Comparison of ENCODE assay signal across 1 cellular context in the genomic region with DNA sequence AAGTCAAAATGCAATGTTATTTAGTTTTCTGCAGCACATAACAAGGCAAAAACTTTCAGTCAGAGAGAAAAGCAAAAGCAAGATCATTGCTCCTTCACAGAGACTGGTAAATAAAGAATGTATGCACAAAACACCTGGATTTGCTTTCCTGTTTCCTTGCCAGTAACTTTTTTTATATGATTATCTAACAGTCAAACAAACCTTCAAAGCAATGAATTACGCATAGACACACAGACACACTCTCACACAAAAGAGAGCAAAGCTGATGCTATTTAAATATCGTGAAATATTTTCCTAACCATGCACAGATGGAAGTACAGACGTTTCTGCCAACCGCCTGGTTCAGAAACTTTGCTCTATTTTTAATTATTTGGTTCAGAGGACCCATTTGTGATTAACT.
TF ChIP-seq lines count a peak whose summit lies in the region.

No MANE protein-coding gene starts in this region.

TF ChIP-seq in HepG2, 621 proteins besides CTCF, POLR2A, EP300 and RAD21 (continued from another document and continues in another):
- TF ChIP-seq RCOR2 (CRISPR knock-in tag; IDR thresholded peaks at IDR 0.05) (0 out of 2 replicates have a peak, but pooled peaks have one; percentile 37), WIZ (CRISPR knock-in tag; IDR thresholded peaks at IDR 0.05) (no peak), KDM4B (CRISPR knock-in tag; IDR thresholded peaks at IDR 0.05) (no peak), AGO2 (optimal IDR thresholded peaks at IDR 0.05; ENCODE audit: low read depth, low read length) (no peak), SOX6 (IDR thresholded peaks at IDR 0.05) (no peak), SOX6 (CRISPR knock-in tag; IDR thresholded peaks at IDR 0.05) (peak; percentile 51; the same call in 1 of the 2 replicates), ZNF558 (CRISPR knock-in tag; IDR thresholded peaks at IDR 0.05; ENCODE audit: borderline replicate concordance) (no peak), ZNF781 (CRISPR knock-in tag; IDR thresholded peaks at IDR 0.05; ENCODE audit: borderline replicate concordance, not compliant biosample characterization) (no peak), MIER3 (CRISPR knock-in tag; IDR thresholded peaks at IDR 0.05; ENCODE audit: borderline replicate concordance) (no peak), KLF9 (CRISPR knock-in tag; IDR thresholded peaks at IDR 0.05; ENCODE audit: low read depth) (peak; percentile 41; the same call in 1 of the 2 replicates), CBX5 (CRISPR knock-in tag; IDR thresholded peaks at IDR 0.05; ENCODE audit: borderline replicate concordance) (no peak), ZMAT3 (CRISPR knock-in tag; conservative IDR thresholded peaks at IDR 0.05) (no peak), SOX13 (IDR thresholded peaks at IDR 0.05) (no peak), SOX13 (CRISPR knock-in tag; conservative IDR thresholded peaks at IDR 0.05 in 1 of 2, IDR thresholded peaks at IDR 0.05 in 1 of 2) (peak in 1 of 2 experiments; percentile 41; a peak in 1 of 4 replicates), MXI1 (IDR thresholded peaks at IDR 0.05; ENCODE audit: borderline replicate concordance, low read depth, low read length) (no peak), SOX5 (CRISPR knock-in tag; IDR thresholded peaks at IDR 0.05; ENCODE audit: borderline replicate concordance) (no peak; the same call in 1 of the 2 replicates), ZNF782 (CRISPR knock-in tag; IDR thresholded peaks at IDR 0.05; ENCODE audit: borderline replicate concordance) (no peak), ZNF121 (CRISPR knock-in tag; IDR thresholded peaks at IDR 0.05) (no peak), GABPB1 (CRISPR knock-in tag; IDR thresholded peaks at IDR 0.05) (no peak), SCMH1 (CRISPR knock-in tag; IDR thresholded peaks at IDR 0.05; ENCODE audit: borderline replicate concordance) (no peak), HNRNPL (IDR thresholded peaks at IDR 0.05; ENCODE audit: low read depth, low read length) (no peak), ZNF337 (CRISPR knock-in tag; IDR thresholded peaks at IDR 0.05; ENCODE audit: borderline replicate concordance, low read depth) (no peak), HOXA9 (CRISPR knock-in tag; IDR thresholded peaks at IDR 0.05; ENCODE audit: borderline replicate concordance) (no peak), ZNF549 (CRISPR knock-in tag; IDR thresholded peaks at IDR 0.05) (no peak), ZNF10 (CRISPR knock-in tag; IDR thresholded peaks at IDR 0.05; ENCODE audit: borderline replicate concordance, low read depth) (no peak), MEIS2 (CRISPR knock-in tag; IDR thresholded peaks at IDR 0.05) (no peak), THYN1 (CRISPR knock-in tag; IDR thresholded peaks at IDR 0.05; ENCODE audit: borderline replicate concordance, low read depth) (no peak), MLLT10 (CRISPR knock-in tag; IDR thresholded peaks at IDR 0.05) (no peak), ZNF737 (CRISPR knock-in tag; IDR thresholded peaks at IDR 0.05; ENCODE audit: borderline replicate concordance) (no peak), RFX5 (IDR thresholded peaks at IDR 0.05; ENCODE audit: low read depth, low read length) (no peak), CCAR2 (optimal IDR thresholded peaks at IDR 0.05; ENCODE audit: low read depth, low read length) (no peak), ZFY (CRISPR knock-in tag; IDR thresholded peaks at IDR 0.05) (no peak), RORA (CRISPR knock-in tag; IDR thresholded peaks at IDR 0.05) (no peak), DNMT1 (CRISPR knock-in tag; IDR thresholded peaks at IDR 0.05) (no peak), ZNF567 (CRISPR knock-in tag; IDR thresholded peaks at IDR 0.05; ENCODE audit: borderline replicate concordance) (no peak), NPAS2 (CRISPR knock-in tag; IDR thresholded peaks at IDR 0.05; ENCODE audit: borderline replicate concordance) (no peak), ARHGAP35 (CRISPR knock-in tag; IDR thresholded peaks at IDR 0.05; ENCODE audit: borderline replicate concordance) (no peak)
- TF ChIP-seq, protein P1, sequence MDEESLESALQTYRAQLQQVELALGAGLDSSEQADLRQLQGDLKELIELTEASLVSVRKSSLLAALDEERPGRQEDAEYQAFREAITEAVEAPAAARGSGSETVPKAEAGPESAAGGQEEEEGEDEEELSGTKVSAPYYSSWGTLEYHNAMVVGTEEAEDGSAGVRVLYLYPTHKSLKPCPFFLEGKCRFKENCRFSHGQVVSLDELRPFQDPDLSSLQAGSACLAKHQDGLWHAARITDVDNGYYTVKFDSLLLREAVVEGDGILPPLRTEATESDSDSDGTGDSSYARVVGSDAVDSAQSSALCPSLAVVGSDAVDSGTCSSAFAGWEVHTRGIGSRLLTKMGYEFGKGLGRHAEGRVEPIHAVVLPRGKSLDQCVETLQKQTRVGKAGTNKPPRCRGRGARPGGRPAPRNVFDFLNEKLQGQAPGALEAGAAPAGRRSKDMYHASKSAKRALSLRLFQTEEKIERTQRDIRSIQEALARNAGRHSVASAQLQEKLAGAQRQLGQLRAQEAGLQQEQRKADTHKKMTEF (CRISPR knock-in tag; IDR thresholded peaks at IDR 0.05), result no peak
- TF ChIP-seq, protein P2, sequence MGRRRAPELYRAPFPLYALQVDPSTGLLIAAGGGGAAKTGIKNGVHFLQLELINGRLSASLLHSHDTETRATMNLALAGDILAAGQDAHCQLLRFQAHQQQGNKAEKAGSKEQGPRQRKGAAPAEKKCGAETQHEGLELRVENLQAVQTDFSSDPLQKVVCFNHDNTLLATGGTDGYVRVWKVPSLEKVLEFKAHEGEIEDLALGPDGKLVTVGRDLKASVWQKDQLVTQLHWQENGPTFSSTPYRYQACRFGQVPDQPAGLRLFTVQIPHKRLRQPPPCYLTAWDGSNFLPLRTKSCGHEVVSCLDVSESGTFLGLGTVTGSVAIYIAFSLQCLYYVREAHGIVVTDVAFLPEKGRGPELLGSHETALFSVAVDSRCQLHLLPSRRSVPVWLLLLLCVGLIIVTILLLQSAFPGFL (CRISPR knock-in tag; IDR thresholded peaks at IDR 0.05), result no peak
- TF ChIP-seq, protein P3, sequence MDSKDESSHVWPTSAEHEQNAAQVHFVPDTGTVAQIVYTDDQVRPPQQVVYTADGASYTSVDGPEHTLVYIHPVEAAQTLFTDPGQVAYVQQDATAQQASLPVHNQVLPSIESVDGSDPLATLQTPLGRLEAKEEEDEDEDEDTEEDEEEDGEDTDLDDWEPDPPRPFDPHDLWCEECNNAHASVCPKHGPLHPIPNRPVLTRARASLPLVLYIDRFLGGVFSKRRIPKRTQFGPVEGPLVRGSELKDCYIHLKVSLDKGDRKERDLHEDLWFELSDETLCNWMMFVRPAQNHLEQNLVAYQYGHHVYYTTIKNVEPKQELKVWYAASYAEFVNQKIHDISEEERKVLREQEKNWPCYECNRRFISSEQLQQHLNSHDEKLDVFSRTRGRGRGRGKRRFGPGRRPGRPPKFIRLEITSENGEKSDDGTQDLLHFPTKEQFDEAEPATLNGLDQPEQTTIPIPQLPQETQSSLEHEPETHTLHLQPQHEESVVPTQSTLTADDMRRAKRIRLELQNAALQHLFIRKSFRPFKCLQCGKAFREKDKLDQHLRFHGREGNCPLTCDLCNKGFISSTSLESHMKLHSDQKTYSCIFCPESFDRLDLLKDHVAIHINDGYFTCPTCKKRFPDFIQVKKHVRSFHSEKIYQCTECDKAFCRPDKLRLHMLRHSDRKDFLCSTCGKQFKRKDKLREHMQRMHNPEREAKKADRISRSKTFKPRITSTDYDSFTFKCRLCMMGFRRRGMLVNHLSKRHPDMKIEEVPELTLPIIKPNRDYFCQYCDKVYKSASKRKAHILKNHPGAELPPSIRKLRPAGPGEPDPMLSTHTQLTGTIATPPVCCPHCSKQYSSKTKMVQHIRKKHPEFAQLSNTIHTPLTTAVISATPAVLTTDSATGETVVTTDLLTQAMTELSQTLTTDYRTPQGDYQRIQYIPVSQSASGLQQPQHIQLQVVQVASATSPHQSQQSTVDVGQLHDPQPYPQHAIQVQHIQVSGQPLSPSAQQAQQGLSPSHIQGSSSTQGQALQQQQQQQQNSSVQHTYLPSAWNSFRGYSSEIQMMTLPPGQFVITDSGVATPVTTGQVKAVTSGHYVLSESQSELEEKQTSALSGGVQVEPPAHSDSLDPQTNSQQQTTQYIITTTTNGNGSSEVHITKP (CRISPR knock-in tag; IDR thresholded peaks at IDR 0.05; ENCODE audit: low read depth), result no peak
- TF ChIP-seq, protein P4, sequence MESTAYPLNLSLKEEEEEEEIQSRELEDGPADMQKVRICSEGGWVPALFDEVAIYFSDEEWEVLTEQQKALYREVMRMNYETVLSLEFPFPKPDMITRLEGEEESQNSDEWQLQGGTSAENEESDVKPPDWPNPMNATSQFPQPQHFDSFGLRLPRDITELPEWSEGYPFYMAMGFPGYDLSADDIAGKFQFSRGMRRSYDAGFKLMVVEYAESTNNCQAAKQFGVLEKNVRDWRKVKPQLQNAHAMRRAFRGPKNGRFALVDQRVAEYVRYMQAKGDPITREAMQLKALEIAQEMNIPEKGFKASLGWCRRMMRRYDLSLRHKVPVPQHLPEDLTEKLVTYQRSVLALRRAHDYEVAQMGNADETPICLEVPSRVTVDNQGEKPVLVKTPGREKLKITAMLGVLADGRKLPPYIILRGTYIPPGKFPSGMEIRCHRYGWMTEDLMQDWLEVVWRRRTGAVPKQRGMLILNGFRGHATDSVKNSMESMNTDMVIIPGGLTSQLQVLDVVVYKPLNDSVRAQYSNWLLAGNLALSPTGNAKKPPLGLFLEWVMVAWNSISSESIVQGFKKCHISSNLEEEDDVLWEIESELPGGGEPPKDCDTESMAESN (CRISPR knock-in tag; conservative IDR thresholded peaks at IDR 0.05), result no peak
- TF ChIP-seq, protein P5, sequence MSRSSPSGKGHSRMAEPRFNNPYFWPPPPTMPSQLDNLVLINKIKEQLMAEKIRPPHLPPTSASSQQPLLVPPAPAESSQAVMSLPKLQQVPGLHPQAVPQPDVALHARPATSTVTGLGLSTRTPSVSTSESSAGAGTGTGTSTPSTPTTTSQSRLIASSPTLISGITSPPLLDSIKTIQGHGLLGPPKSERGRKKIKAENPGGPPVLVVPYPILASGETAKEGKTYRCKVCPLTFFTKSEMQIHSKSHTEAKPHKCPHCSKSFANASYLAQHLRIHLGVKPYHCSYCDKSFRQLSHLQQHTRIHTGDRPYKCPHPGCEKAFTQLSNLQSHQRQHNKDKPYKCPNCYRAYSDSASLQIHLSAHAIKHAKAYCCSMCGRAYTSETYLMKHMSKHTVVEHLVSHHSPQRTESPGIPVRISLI (CRISPR knock-in tag; IDR thresholded peaks at IDR 0.05; ENCODE audit: borderline replicate concordance), result peak; percentile 53; the same call in 1 of the 2 replicates
- TF ChIP-seq, protein P6, sequence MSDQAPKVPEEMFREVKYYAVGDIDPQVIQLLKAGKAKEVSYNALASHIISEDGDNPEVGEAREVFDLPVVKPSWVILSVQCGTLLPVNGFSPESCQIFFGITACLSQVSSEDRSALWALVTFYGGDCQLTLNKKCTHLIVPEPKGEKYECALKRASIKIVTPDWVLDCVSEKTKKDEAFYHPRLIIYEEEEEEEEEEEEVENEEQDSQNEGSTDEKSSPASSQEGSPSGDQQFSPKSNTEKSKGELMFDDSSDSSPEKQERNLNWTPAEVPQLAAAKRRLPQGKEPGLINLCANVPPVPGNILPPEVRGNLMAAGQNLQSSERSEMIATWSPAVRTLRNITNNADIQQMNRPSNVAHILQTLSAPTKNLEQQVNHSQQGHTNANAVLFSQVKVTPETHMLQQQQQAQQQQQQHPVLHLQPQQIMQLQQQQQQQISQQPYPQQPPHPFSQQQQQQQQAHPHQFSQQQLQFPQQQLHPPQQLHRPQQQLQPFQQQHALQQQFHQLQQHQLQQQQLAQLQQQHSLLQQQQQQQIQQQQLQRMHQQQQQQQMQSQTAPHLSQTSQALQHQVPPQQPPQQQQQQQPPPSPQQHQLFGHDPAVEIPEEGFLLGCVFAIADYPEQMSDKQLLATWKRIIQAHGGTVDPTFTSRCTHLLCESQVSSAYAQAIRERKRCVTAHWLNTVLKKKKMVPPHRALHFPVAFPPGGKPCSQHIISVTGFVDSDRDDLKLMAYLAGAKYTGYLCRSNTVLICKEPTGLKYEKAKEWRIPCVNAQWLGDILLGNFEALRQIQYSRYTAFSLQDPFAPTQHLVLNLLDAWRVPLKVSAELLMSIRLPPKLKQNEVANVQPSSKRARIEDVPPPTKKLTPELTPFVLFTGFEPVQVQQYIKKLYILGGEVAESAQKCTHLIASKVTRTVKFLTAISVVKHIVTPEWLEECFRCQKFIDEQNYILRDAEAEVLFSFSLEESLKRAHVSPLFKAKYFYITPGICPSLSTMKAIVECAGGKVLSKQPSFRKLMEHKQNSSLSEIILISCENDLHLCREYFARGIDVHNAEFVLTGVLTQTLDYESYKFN (CRISPR knock-in tag; conservative IDR thresholded peaks at IDR 0.05), result peak; percentile 20; the same call in 1 of the 2 replicates
- TF ChIP-seq, protein P7, sequence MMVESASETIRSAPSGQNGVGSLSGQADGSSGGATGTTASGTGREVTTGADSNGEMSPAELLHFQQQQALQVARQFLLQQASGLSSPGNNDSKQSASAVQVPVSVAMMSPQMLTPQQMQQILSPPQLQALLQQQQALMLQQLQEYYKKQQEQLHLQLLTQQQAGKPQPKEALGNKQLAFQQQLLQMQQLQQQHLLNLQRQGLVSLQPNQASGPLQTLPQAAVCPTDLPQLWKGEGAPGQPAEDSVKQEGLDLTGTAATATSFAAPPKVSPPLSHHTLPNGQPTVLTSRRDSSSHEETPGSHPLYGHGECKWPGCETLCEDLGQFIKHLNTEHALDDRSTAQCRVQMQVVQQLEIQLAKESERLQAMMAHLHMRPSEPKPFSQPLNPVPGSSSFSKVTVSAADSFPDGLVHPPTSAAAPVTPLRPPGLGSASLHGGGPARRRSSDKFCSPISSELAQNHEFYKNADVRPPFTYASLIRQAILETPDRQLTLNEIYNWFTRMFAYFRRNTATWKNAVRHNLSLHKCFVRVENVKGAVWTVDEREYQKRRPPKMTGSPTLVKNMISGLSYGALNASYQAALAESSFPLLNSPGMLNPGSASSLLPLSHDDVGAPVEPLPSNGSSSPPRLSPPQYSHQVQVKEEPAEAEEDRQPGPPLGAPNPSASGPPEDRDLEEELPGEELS (CRISPR knock-in tag; IDR thresholded peaks at IDR 0.05), result peak; percentile 46; the same call in 1 of the 2 replicates
- TF ChIP-seq, protein P8, sequence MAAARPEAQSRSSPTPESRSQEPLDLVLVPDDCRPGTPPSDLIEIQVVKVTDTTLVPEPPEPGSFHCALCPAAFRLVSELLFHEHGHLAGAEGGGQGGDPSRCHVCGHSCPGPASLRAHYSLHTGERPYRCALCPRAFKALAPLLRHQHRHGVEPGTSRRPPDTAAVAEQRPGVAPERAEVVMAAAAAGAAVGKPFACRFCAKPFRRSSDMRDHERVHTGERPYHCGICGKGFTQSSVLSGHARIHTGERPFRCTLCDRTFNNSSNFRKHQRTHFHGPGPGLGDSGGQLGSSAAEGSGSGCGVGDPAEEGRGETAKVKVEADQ (CRISPR knock-in tag; IDR thresholded peaks at IDR 0.05; ENCODE audit: borderline replicate concordance), result no peak
- TF ChIP-seq, protein P9, sequence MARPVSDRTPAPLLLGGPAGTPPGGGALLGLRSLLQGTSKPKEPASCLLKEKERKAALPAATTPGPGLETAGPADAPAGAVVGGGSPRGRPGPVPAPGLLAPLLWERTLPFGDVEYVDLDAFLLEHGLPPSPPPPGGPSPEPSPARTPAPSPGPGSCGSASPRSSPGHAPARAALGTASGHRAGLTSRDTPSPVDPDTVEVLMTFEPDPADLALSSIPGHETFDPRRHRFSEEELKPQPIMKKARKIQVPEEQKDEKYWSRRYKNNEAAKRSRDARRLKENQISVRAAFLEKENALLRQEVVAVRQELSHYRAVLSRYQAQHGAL (CRISPR knock-in tag; IDR thresholded peaks at IDR 0.05; ENCODE audit: not compliant biosample characterization), result no peak
- TF ChIP-seq, protein P10, sequence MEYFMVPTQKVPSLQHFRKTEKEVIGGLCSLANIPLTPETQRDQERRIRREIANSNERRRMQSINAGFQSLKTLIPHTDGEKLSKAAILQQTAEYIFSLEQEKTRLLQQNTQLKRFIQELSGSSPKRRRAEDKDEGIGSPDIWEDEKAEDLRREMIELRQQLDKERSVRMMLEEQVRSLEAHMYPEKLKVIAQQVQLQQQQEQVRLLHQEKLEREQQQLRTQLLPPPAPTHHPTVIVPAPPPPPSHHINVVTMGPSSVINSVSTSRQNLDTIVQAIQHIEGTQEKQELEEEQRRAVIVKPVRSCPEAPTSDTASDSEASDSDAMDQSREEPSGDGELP (IDR thresholded peaks at IDR 0.05; ENCODE audit: borderline replicate concordance, low read depth), result 0 out of 2 replicates have a peak, but pooled peaks have one; percentile 39
